Comparison of ENCODE assay signal across 23 cellular contexts in genomic region chr19:16207063-16207462, GRCh38. TPM values are rescaled to one million over a fixed set of nuclear protein-coding genes. Genes with fewer than 3 reads are reported as not detected.
DNase-seq lines count a peak whose midpoint lies in the region; ATAC-seq and TF ChIP-seq lines count a peak whose summit lies in the region.
"Had no signal": no experiment of that assay in that cellular context is flagged by ENCODE, and none has a peak within 500 bp of the region (broad histone marks: within the 10 kb centered on the region; RNA-seq: fewer than 3 reads in every experiment).

No MANE protein-coding gene starts in this region.

- TF ChIP-seq CTCF in HFFc6 (IDR thresholded peaks at IDR 0.05) = no peak

- intact Hi-C loops in sciatic nerve (cut with DNase I) = no loop called here

- peaks cover 64% of the 10 kb centered on the region for H3K36me3 Mint-ChIP-seq in T-helper 1 cell treated with Interleukin-12 subunit alpha and Interleukin-12 subunit beta and Interleukin-4 antibody, amounts not matched to agents 30 μg/mL and 1 μg/mL, for 36 hours (ENCODE audit: low read depth)
- peaks cover 57% of the 10 kb centered on the region for H3K36me3 Mint-ChIP-seq in HFFc6 (ENCODE audit: low read depth)
- H3K36me3 Mint-ChIP-seq in activated naive CD8-positive, alpha-beta T cell treated with anti-CD3 and anti-CD28 coated beads, Interleukin-2, amount 10 ng/mL, durations not matched to agents 7 days and 5 days = peaks cover 53% of the 10 kb centered on the region

- H3K27me3 Mint-ChIP-seq in T-helper 1 cell treated with Interleukin-12 subunit alpha and Interleukin-12 subunit beta and Interleukin-4 antibody, amounts not matched to agents 30 μg/mL and 1 μg/mL, for 36 hours (ENCODE audit: low read depth) = no peaks in the 10 kb centered on the region
- peaks cover 2% of the 10 kb centered on the region for H3K27me3 Mint-ChIP-seq in HFFc6 (ENCODE audit: insufficient read depth)
- H3K27me3 Mint-ChIP-seq in activated naive CD8-positive, alpha-beta T cell treated with anti-CD3 and anti-CD28 coated beads, Interleukin-2, amount 10 ng/mL, durations not matched to agents 7 days and 5 days = no peaks in the 10 kb centered on the region
- H3K27me3 Mint-ChIP-seq: activated naive CD4-positive, alpha-beta T cell treated with anti-CD3 and anti-CD28 coated beads, Interleukin-2, amount 10 ng/mL, durations not matched to agents 7 days and 5 days had no signal

- H3K9me3 Mint-ChIP-seq in T-helper 1 cell treated with Interleukin-12 subunit alpha and Interleukin-12 subunit beta and Interleukin-4 antibody, amounts not matched to agents 30 μg/mL and 1 μg/mL, for 36 hours = no peaks in the 10 kb centered on the region
- H3K9me3 Mint-ChIP-seq in HFFc6 = peaks cover 8% of the 10 kb centered on the region
- H3K9me3 Mint-ChIP-seq in activated naive CD8-positive, alpha-beta T cell treated with anti-CD3 and anti-CD28 coated beads, Interleukin-2, amount 10 ng/mL, durations not matched to agents 7 days and 5 days = no peaks in the 10 kb centered on the region
- H3K9me3 Mint-ChIP-seq: activated naive CD4-positive, alpha-beta T cell treated with anti-CD3 and anti-CD28 coated beads, Interleukin-2, amount 10 ng/mL, durations not matched to agents 7 days and 5 days; immature natural killer cell had no signal

- H3K4me3 Mint-ChIP-seq in T-helper 1 cell treated with Interleukin-12 subunit alpha and Interleukin-12 subunit beta and Interleukin-4 antibody, amounts not matched to agents 30 μg/mL and 1 μg/mL, for 36 hours = no peak overlapping the region
- no peak overlapping the region for H3K4me3 Mint-ChIP-seq in HFFc6
- no peak overlapping the region for H3K4me3 Mint-ChIP-seq in activated naive CD8-positive, alpha-beta T cell treated with anti-CD3 and anti-CD28 coated beads, Interleukin-2, amount 10 ng/mL, durations not matched to agents 7 days and 5 days
- H3K4me3 Mint-ChIP-seq: activated naive CD4-positive, alpha-beta T cell treated with anti-CD3 and anti-CD28 coated beads, Interleukin-2, amount 10 ng/mL, durations not matched to agents 7 days and 5 days; immature natural killer cell; nephron progenitor cell had no signal

- POLR2A ChIA-PET in activated naive CD8-positive, alpha-beta T cell treated with anti-CD3 and anti-CD28 coated beads, Interleukin-2, amount 10 ng/mL, durations not matched to agents 7 days and 5 days (lab: Charles Lee) = interaction anchor here (1.0 to 1.3 kb wide), 2 partner anchors 9 to 22 kb away, joined by 3 to 5 read pairs; partner anchors contain the start of gene AP1M1

- ATAC-seq in activated naive CD8-positive, alpha-beta T cell treated with anti-CD3 and anti-CD28 coated beads, Interleukin-2, amount 10 ng/mL, durations not matched to agents 7 days and 5 days (ENCODE audit: low read depth) = no peak
- no peak for ATAC-seq in sciatic nerve
- ATAC-seq: left lobe of liver had no signal

- peaks cover 14% of the 10 kb centered on the region for H3K4me1 Mint-ChIP-seq in T-helper 1 cell treated with Interleukin-12 subunit alpha and Interleukin-12 subunit beta and Interleukin-4 antibody, amounts not matched to agents 30 μg/mL and 1 μg/mL, for 36 hours (ENCODE audit: low read depth)
- peaks cover 7% of the 10 kb centered on the region for H3K4me1 Mint-ChIP-seq in HFFc6 (ENCODE audit: low read depth)
- H3K4me1 Mint-ChIP-seq in activated naive CD8-positive, alpha-beta T cell treated with anti-CD3 and anti-CD28 coated beads, Interleukin-2, amount 10 ng/mL, durations not matched to agents 7 days and 5 days = peaks cover 38% of the 10 kb centered on the region
- H3K4me1 Mint-ChIP-seq: nephron progenitor cell had no signal

- peak overlapping the region; percentile 10 for H3K27ac Mint-ChIP-seq in T-helper 1 cell treated with Interleukin-12 subunit alpha and Interleukin-12 subunit beta and Interleukin-4 antibody, amounts not matched to agents 30 μg/mL and 1 μg/mL, for 36 hours
- peak overlapping the region; percentile 28 for H3K27ac Mint-ChIP-seq in HFFc6
- H3K27ac Mint-ChIP-seq in activated naive CD8-positive, alpha-beta T cell treated with anti-CD3 and anti-CD28 coated beads, Interleukin-2, amount 10 ng/mL, durations not matched to agents 7 days and 5 days = peak overlapping the region; percentile 74
- H3K27ac Mint-ChIP-seq: immature natural killer cell had no signal

- DNase-seq in T-helper 1 cell (no peak), HFFc6 (no peak), sciatic nerve (ENCODE audit: low spot score) (peak; percentile 33), HUDEP-2 (lab: John Stamatoyannopoulos, UW; ENCODE audit: unreplicated experiment in 76 of 76) (no peak), NCI-H774 (lab: John Stamatoyannopoulos, UW) (no peak)
- no peak for DNase-seq in activated naive CD8-positive, alpha-beta T cell treated with anti-CD3 and anti-CD28 coated beads, Interleukin-2, amount 10 ng/mL, durations not matched to agents 7 days and 5 days
- no peak for DNase-seq in stimulated activated CD4-positive, alpha-beta T cell treated with anti-CD3 and anti-CD28 coated beads, Interleukin-4, amount 100 ng/mL, for 1 hour
- DNase-seq: activated naive CD4-positive, alpha-beta T cell treated with anti-CD3 and anti-CD28 coated beads, Interleukin-2, amount 10 ng/mL, durations not matched to agents 7 days and 5 days; cerebellar nuclear complex; DMS79 treated with DMSO at 0.1 percent for 48 hours; effector CD4-positive, alpha-beta T cell; erythroblast; foreskin melanocyte; GM23248; immature natural killer cell; midbrain; NCI-H1105; NCI-H2081 treated with DMSO at 0.1 percent for 48 hours; nephron progenitor cell; SHP77 treated with DMSO at 0.1 percent for 48 hours had no signal

RNA-seq across cellular contexts. Expression of gene AP1M1, which starts 9.4 kb away (rescaled TPM):
- 10 to 100 TPM; 83.1 to 97.6 (median 93.3) TPM for total RNA-seq in HFFc6 (2021; fragmentation: NEBNext Ultra II Directional; extraction: Animal tissue kit (Norgen Biotek cat#: 25700))
- 100 to 1,000 TPM; 132 to 135 TPM for total RNA-seq in activated naive CD8-positive, alpha-beta T cell treated with anti-CD3 and anti-CD28 coated beads, Interleukin-2, amount 10 ng/mL, durations not matched to agents 7 days and 5 days
- total RNA-seq in sciatic nerve = 76.8 TPM

RNA-seq across cellular contexts. Expression of gene FAM32A, which starts 21.9 kb away (rescaled TPM):
- total RNA-seq in HFFc6 (2021; fragmentation: NEBNext Ultra II Directional; extraction: Animal tissue kit (Norgen Biotek cat#: 25700)) = 10 to 100 TPM; 77.0 to 81.3 (median 79.6) TPM
- 10 to 100 TPM; 61.4 to 63.4 TPM for total RNA-seq in activated naive CD8-positive, alpha-beta T cell treated with anti-CD3 and anti-CD28 coated beads, Interleukin-2, amount 10 ng/mL, durations not matched to agents 7 days and 5 days
- total RNA-seq in sciatic nerve = 44.8 TPM

RNA-seq across cellular contexts. Expression of gene CIB3, which starts 33.7 kb away (rescaled TPM):
- total RNA-seq in HFFc6 (2021; fragmentation: NEBNext Ultra II Directional; extraction: Animal tissue kit (Norgen Biotek cat#: 25700)) = not detected
- total RNA-seq in activated naive CD8-positive, alpha-beta T cell treated with anti-CD3 and anti-CD28 coated beads, Interleukin-2, amount 10 ng/mL, durations not matched to agents 7 days and 5 days = not detected
- not detected for total RNA-seq in sciatic nerve
- total RNA-seq: GM23248, hepatocyte, left lobe of liver had no signal

Comparison
In these comparisons a context has a peak if more than half of its experiments do, and no peak if none do; other contexts are left out.
1. H3K27ac Mint-ChIP-seq: peak in every context shown above with its lines; median percentile 74 in activated naive CD8-positive, alpha-beta T cell treated with anti-CD3 and anti-CD28 coated beads, Interleukin-2, amount 10 ng/mL, durations not matched to agents 7 days and 5 days; 28 in HFFc6; 10 in T-helper 1 cell treated with Interleukin-12 subunit alpha and Interleukin-12 subunit beta and Interleukin-4 antibody, amounts not matched to agents 30 μg/mL and 1 μg/mL, for 36 hours.